8 cellular contexts compared by ENCODE assay signal in genomic region chr14:101665478-101666078, GRCh38.
DNase-seq lines count a peak whose midpoint lies in the region; ATAC-seq and TF ChIP-seq lines count a peak whose summit lies in the region.

No MANE protein-coding gene starts in this region.

- no peak overlapping the region for H3K4me3 Mint-ChIP-seq in CD4-positive, CD25-positive, alpha-beta regulatory T cell
- H3K4me3 Mint-ChIP-seq in GM23338 = no peak overlapping the region
- H3K4me3 Mint-ChIP-seq in activated naive CD4-positive, alpha-beta T cell treated with anti-CD3 and anti-CD28 coated beads for 36 hours = no peak overlapping the region
- no peak overlapping the region for H3K4me3 Mint-ChIP-seq in immature natural killer cell
- H3K4me3 Mint-ChIP-seq in stimulated activated effector memory CD8-positive, alpha-beta T cell treated with anti-CD3 and anti-CD28 coated beads, Interleukin-12 subunit alpha, Interleukin-12 subunit beta, amount 100 ng/mL, for 72 hours = no peak overlapping the region

- no peaks in the 10 kb centered on the region for H3K79me2 ChIP-seq in GM23338 (replicated peaks; ENCODE audit: insufficient read depth)

- H3F3A ChIP-seq in GM23338 (replicated peaks; ENCODE audit: low read depth) = no peaks in the 10 kb centered on the region

- peaks cover 7% of the 10 kb centered on the region for H3K27me3 ChIP-seq in CD4-positive, CD25-positive, alpha-beta regulatory T cell (ENCODE audit: control insufficient read depth, insufficient read depth, low read length)
- H3K27me3 ChIP-seq in GM23338 (ENCODE audit: insufficient read depth) = no peaks in the 10 kb centered on the region

- no peaks in the 10 kb centered on the region; the same call in 1 of the 2 replicates for H3K9me2 ChIP-seq in GM23338 (ENCODE audit: insufficient read depth)

- intact Hi-C loops in activated naive CD4-positive, alpha-beta T cell treated with anti-CD3 and anti-CD28 coated beads for 36 hours (cut with micrococcal nuclease) = no loop called here
- intact Hi-C loops in cardiac septum (cut with DNase I) = no loop called here

- no peaks in the 10 kb centered on the region for H3K4me1 ChIP-seq in CD4-positive, CD25-positive, alpha-beta regulatory T cell (ENCODE audit: control insufficient read depth, insufficient read depth, low read length, poor library complexity, severe bottlenecking)
- no peaks in the 10 kb centered on the region for H3K4me1 ChIP-seq in GM23338 (ENCODE audit: insufficient read depth)

- CTCF ChIA-PET in activated naive CD4-positive, alpha-beta T cell treated with anti-CD3 and anti-CD28 coated beads for 36 hours (lab: Charles Lee) = interaction anchor here (0.6 to 0.9 kb wide), 2 partner anchors 65 to 198 kb away, joined by 3 read pairs; no protein-coding TSS in a partner anchor

- H3K9me3 Mint-ChIP-seq in CD4-positive, CD25-positive, alpha-beta regulatory T cell = peaks cover 1 to 21% (median 12%) of the 10 kb centered on the region in 7 donors
- H3K9me3 Mint-ChIP-seq in GM23338 (peaks cover 27% of the 10 kb centered on the region), immature natural killer cell (peaks cover 13 to 27% (median 22%) of the 10 kb centered on the region in 6 donors)
- peaks cover 18% of the 10 kb centered on the region for H3K9me3 Mint-ChIP-seq in activated naive CD4-positive, alpha-beta T cell treated with anti-CD3 and anti-CD28 coated beads for 36 hours
- H3K9me3 Mint-ChIP-seq in stimulated activated effector memory CD8-positive, alpha-beta T cell treated with anti-CD3 and anti-CD28 coated beads, Interleukin-12 subunit alpha, Interleukin-12 subunit beta, amount 100 ng/mL, for 72 hours = peaks cover 10% of the 10 kb centered on the region

- peak in 2 of 3 donors; percentile 3 to 64 for DNase-seq in CD4-positive, CD25-positive, alpha-beta regulatory T cell
- DNase-seq in GM23338 (ENCODE audit: low spot score) = peak; percentile 71
- peak; percentile 41 for DNase-seq in NCI-H748 treated with DMSO at 0.1 percent for 48 hours (lab: John Stamatoyannopoulos, UW)
- peak; percentile 71 for DNase-seq in activated naive CD4-positive, alpha-beta T cell treated with anti-CD3 and anti-CD28 coated beads for 36 hours
- DNase-seq in immature natural killer cell = peak in 2 of 3 donors; percentile 1 to 3
- DNase-seq in stimulated activated effector memory CD8-positive, alpha-beta T cell treated with anti-CD3 and anti-CD28 coated beads, Interleukin-12 subunit alpha, Interleukin-12 subunit beta, amount 100 ng/mL, for 72 hours (ENCODE audit: low spot score in 2 of 2) = peak in 1 of 2 donors; percentile 60
- no peak for DNase-seq in ureter (ENCODE audit: low spot score)
- DNase-seq in cardiac septum (ENCODE audit: low spot score) = no peak

- H3K4me3 ChIP-seq in CD4-positive, CD25-positive, alpha-beta regulatory T cell (ENCODE audit: low read depth, low read length) = no peak overlapping the region
- no peak overlapping the region for H3K4me3 ChIP-seq in GM23338

- no peak overlapping the region for H3K4me2 ChIP-seq in GM23338

- ATAC-seq in CD4-positive, CD25-positive, alpha-beta regulatory T cell (ENCODE audit: low read depth in 2 of 2) = no peak
- peak; percentile 84 for ATAC-seq in GM23338
- peak; percentile 64 for ATAC-seq in stimulated activated effector memory CD8-positive, alpha-beta T cell treated with anti-CD3 and anti-CD28 coated beads, Interleukin-12 subunit alpha, Interleukin-12 subunit beta, amount 100 ng/mL, for 72 hours

- peak; percentile 72 to 86 for TF ChIP-seq CTCF in GM23338 (conservative IDR thresholded peaks at IDR 0.05; ENCODE audit: low read depth in 2 of 2)

- H3K36me3 ChIP-seq in CD4-positive, CD25-positive, alpha-beta regulatory T cell (ENCODE audit: control insufficient read depth, insufficient read depth, low read length) = no peaks in the 10 kb centered on the region
- H3K36me3 ChIP-seq in GM23338 (ENCODE audit: insufficient read depth) = no peaks in the 10 kb centered on the region

- no peaks in the 10 kb centered on the region for H4K20me1 ChIP-seq in GM23338 (replicated peaks; ENCODE audit: insufficient read depth)

- H3K4me1 Mint-ChIP-seq in CD4-positive, CD25-positive, alpha-beta regulatory T cell = peaks cover 0 to 4% (median 1%) of the 10 kb centered on the region in 4 donors
- no peaks in the 10 kb centered on the region; the same call in 2 of the 3 replicates for H3K4me1 Mint-ChIP-seq in GM23338
- no peaks in the 10 kb centered on the region for H3K4me1 Mint-ChIP-seq in activated naive CD4-positive, alpha-beta T cell treated with anti-CD3 and anti-CD28 coated beads for 36 hours (ENCODE audit: low read depth)
- H3K4me1 Mint-ChIP-seq in immature natural killer cell = no peaks in the 10 kb centered on the region
- no peaks in the 10 kb centered on the region for H3K4me1 Mint-ChIP-seq in stimulated activated effector memory CD8-positive, alpha-beta T cell treated with anti-CD3 and anti-CD28 coated beads, Interleukin-12 subunit alpha, Interleukin-12 subunit beta, amount 100 ng/mL, for 72 hours

- no peak overlapping the region for H3K27ac ChIP-seq in CD4-positive, CD25-positive, alpha-beta regulatory T cell (ENCODE audit: insufficient read depth, low read length, poor library complexity, severe bottlenecking)
- no peak overlapping the region for H3K27ac ChIP-seq in GM23338 (ENCODE audit: low read depth)

- peaks cover 9% of the 10 kb centered on the region for H3K36me3 Mint-ChIP-seq in CD4-positive, CD25-positive, alpha-beta regulatory T cell
- H3K36me3 Mint-ChIP-seq in GM23338 (ENCODE audit: low read depth) = no peaks in the 10 kb centered on the region
- peaks cover 3% of the 10 kb centered on the region for H3K36me3 Mint-ChIP-seq in activated naive CD4-positive, alpha-beta T cell treated with anti-CD3 and anti-CD28 coated beads for 36 hours (ENCODE audit: low read depth)
- peaks cover 6 to 14% (median 12%) of the 10 kb centered on the region in 3 donors for H3K36me3 Mint-ChIP-seq in immature natural killer cell
- no peaks in the 10 kb centered on the region for H3K36me3 Mint-ChIP-seq in stimulated activated effector memory CD8-positive, alpha-beta T cell treated with anti-CD3 and anti-CD28 coated beads, Interleukin-12 subunit alpha, Interleukin-12 subunit beta, amount 100 ng/mL, for 72 hours

- peaks cover 32% of the 10 kb centered on the region for H3K27me3 Mint-ChIP-seq in CD4-positive, CD25-positive, alpha-beta regulatory T cell
- H3K27me3 Mint-ChIP-seq in GM23338 (ENCODE audit: insufficient read depth, low read depth, poor library complexity) (peaks cover 3% of the 10 kb centered on the region), immature natural killer cell (ENCODE audit: low read depth in 3 of 3) (peaks cover 3 to 11% (median 8%) of the 10 kb centered on the region in 3 donors)
- peaks cover 22% of the 10 kb centered on the region for H3K27me3 Mint-ChIP-seq in activated naive CD4-positive, alpha-beta T cell treated with anti-CD3 and anti-CD28 coated beads for 36 hours (ENCODE audit: low read depth)

- H3K27ac Mint-ChIP-seq in CD4-positive, CD25-positive, alpha-beta regulatory T cell = no peak overlapping the region
- H3K27ac Mint-ChIP-seq in GM23338 (no peak overlapping the region), immature natural killer cell (no peak overlapping the region)
- H3K27ac Mint-ChIP-seq in activated naive CD4-positive, alpha-beta T cell treated with anti-CD3 and anti-CD28 coated beads for 36 hours = no peak overlapping the region
- no peak overlapping the region for H3K27ac Mint-ChIP-seq in stimulated activated effector memory CD8-positive, alpha-beta T cell treated with anti-CD3 and anti-CD28 coated beads, Interleukin-12 subunit alpha, Interleukin-12 subunit beta, amount 100 ng/mL, for 72 hours

- peaks cover 20% of the 10 kb centered on the region in 2 experiments for H3K9me3 ChIP-seq in CD4-positive, CD25-positive, alpha-beta regulatory T cell (ENCODE audit: control insufficient read depth in 2 of 2, low read length in 2 of 2)

- no peak overlapping the region for H2AFZ ChIP-seq in GM23338

Comparison
In these comparisons a context has a peak if more than half of its experiments do, and no peak if none do; other contexts are left out.
1. ATAC-seq: peak in GM23338 (single experiment) and stimulated activated effector memory CD8-positive, alpha-beta T cell treated with anti-CD3 and anti-CD28 coated beads, Interleukin-12 subunit alpha, Interleukin-12 subunit beta, amount 100 ng/mL, for 72 hours (single experiment); none in CD4-positive, CD25-positive, alpha-beta regulatory T cell (0 of 2).
2. DNase-seq: peak in CD4-positive, CD25-positive, alpha-beta regulatory T cell (2 of 3), GM23338 (single experiment), NCI-H748 treated with DMSO at 0.1 percent for 48 hours (single experiment), activated naive CD4-positive, alpha-beta T cell treated with anti-CD3 and anti-CD28 coated beads for 36 hours (single experiment) and immature natural killer cell (2 of 3); none in ureter (single experiment) and cardiac septum (single experiment).